ENCODE assay signal across 1 cellular context in genomic region chr15:67805871-67806538, GRCh38.
TF ChIP-seq lines count a peak whose summit lies in the region.

No MANE protein-coding gene starts in this region.

TF ChIP-seq in GM12878, 131 proteins besides CTCF, POLR2A, EP300 and RAD21:
- TF ChIP-seq USF2 (IDR thresholded peaks at IDR 0.05; ENCODE audit: borderline replicate concordance, low read depth, low read length) (no peak), RFX5 (IDR thresholded peaks at IDR 0.05; ENCODE audit: low read depth, low read length) (no peak), POLR2AphosphoS2 (IDR thresholded peaks at IDR 0.05; ENCODE audit: low read depth, low read length) (no peak), ZBTB4 (CRISPR knock-in tag; IDR thresholded peaks at IDR 0.05) (no peak), WRNIP1 (IDR thresholded peaks at IDR 0.05; ENCODE audit: borderline replicate concordance, low read depth, low read length) (no peak), ZBTB33 (IDR thresholded peaks at IDR 0.05) (no peak), SKIL (IDR thresholded peaks at IDR 0.05; ENCODE audit: low read depth, poor library complexity, severe bottlenecking) (no peak), PAX5 (IDR thresholded peaks at IDR 0.05; ENCODE audit: borderline replicate concordance, low read depth, low read length) (no peak), FOXM1 (IDR thresholded peaks at IDR 0.05; ENCODE audit: low read depth, low read length) (no peak), ATF7 (IDR thresholded peaks at IDR 0.05; ENCODE audit: low read depth) (no peak), BRCA1 (IDR thresholded peaks at IDR 0.05; ENCODE audit: low read depth, low read length) (no peak), ATF3 (IDR thresholded peaks at IDR 0.05; ENCODE audit: borderline replicate concordance, extremely low read depth, low read depth, low read length) (no peak), BCLAF1 (IDR thresholded peaks at IDR 0.05) (no peak)
